27 cellular contexts compared by ENCODE assay signal in genomic region chr1:244660595-244660994, GRCh38. TPM values are rescaled to one million over a fixed set of nuclear protein-coding genes. Genes with fewer than 3 reads are reported as not detected.
DNase-seq lines count a peak whose midpoint lies in the region; ATAC-seq, FAIRE-seq and TF ChIP-seq lines count a peak whose summit lies in the region.
"Had no signal": no experiment of that assay in that cellular context is flagged by ENCODE, and none has a peak within 500 bp of the region (broad histone marks: within the 10 kb centered on the region; RNA-seq: fewer than 3 reads in every experiment).

No MANE protein-coding gene starts in this region.

- H3K27me3 ChIP-seq in HepG2 (ENCODE audit: control insufficient read depth in 1 of 2, insufficient read depth in 2 of 2, low read length in 2 of 2) (no peaks in the 10 kb centered on the region), right lobe of liver (no peaks in the 10 kb centered on the region), SU-DHL-6 (ENCODE audit: low read length) (no peaks in the 10 kb centered on the region), K562 (ENCODE audit: control insufficient read depth in 2 of 2, insufficient read depth in 2 of 2, low read length in 2 of 2) (no peaks in the 10 kb centered on the region), thyroid gland (no peaks in the 10 kb centered on the region)
- H3K27me3 ChIP-seq: BLaER1 treated with 17β-estradiol and CSF1 and Interleukin-3, amounts not matched to agents 10 nM and 100 nM had no signal

- H3K4me3 ChIP-seq in HepG2 (replicated peaks in 1 of 3; ENCODE audit: insufficient read depth in 1 of 3, low read depth in 2 of 3, low read length in 3 of 3) (no peak overlapping the region), right lobe of liver (no peak overlapping the region), SU-DHL-6 (ENCODE audit: insufficient read depth, low read length, poor library complexity, severe bottlenecking) (no peak overlapping the region), K562 (no peak overlapping the region), thyroid gland (replicated peaks in 1 of 3) (no peak overlapping the region)
- H3K4me3 ChIP-seq: A549; BLaER1 treated with 17β-estradiol and CSF1 and Interleukin-3, amounts not matched to agents 10 nM and 100 nM; GM12878 had no signal

- H2AFZ ChIP-seq in HepG2 (ENCODE audit: low read length): no peak overlapping the region
- no peak overlapping the region for H2AFZ ChIP-seq in SU-DHL-6 (ENCODE audit: low read depth, low read length, severe bottlenecking)
- H2AFZ ChIP-seq in K562 (ENCODE audit: low read depth, low read length): no peak overlapping the region

- H3K79me2 ChIP-seq in HepG2 (ENCODE audit: insufficient read depth, low read length) (peaks cover 78% of the 10 kb centered on the region), SU-DHL-6 (ENCODE audit: insufficient read depth, low read length) (peaks cover 93% of the 10 kb centered on the region), K562 (ENCODE audit: control insufficient read depth, insufficient read depth, low read length) (peaks cover 86% of the 10 kb centered on the region)

- BruUV-seq in HepG2 (replicated peaks; lab: Mats Ljungman, UMichigan): no TSS peak
- no TSS peak for BruUV-seq in K562 (replicated peaks; lab: Mats Ljungman, UMichigan)

- TF ChIP-seq CTCF in HepG2 (CRISPR knock-in tag; IDR thresholded peaks at IDR 0.05): no peak
- no peak for TF ChIP-seq CTCF in right lobe of liver (IDR thresholded peaks at IDR 0.05)
- TF ChIP-seq CTCF in SU-DHL-6 (IDR thresholded peaks at IDR 0.05; ENCODE audit: insufficient read depth, low read length, poor library complexity, severe bottlenecking): no peak
- no peak for TF ChIP-seq CTCF in K562 (IDR thresholded peaks at IDR 0.05 in 2 of 3, conservative IDR thresholded peaks at IDR 0.05 in 1 of 3; ENCODE audit: insufficient read depth in 2 of 3, low read depth in 1 of 3, low read length in 3 of 3)
- no peak for TF ChIP-seq CTCF in thyroid gland (IDR thresholded peaks at IDR 0.05)

- ATAC-seq in HepG2: no peak
- no peak for ATAC-seq in right lobe of liver
- no peak for ATAC-seq in K562
- ATAC-seq: A549; CD8-positive, alpha-beta T cell; GM12878 had no signal

- TF ChIP-seq POLR2A in HepG2 (IDR thresholded peaks at IDR 0.05; ENCODE audit: insufficient read depth in 1 of 2, low read depth in 2 of 2, low read length in 2 of 2) (no peak), right lobe of liver (IDR thresholded peaks at IDR 0.05) (no peak), K562 (conservative IDR thresholded peaks at IDR 0.05) (no peak), thyroid gland (IDR thresholded peaks at IDR 0.05) (no peak)

- H3F3A ChIP-seq in SU-DHL-6 (ENCODE audit: insufficient read depth): peaks cover 83% of the 10 kb centered on the region

- CTCF ChIA-PET in HepG2 (lab: Yijun Ruan, JAX; ENCODE audit: low intra/inter-chr PET ratio, low total read pairs): no interaction called here
- CTCF ChIA-PET in K562 (lab: Yijun Ruan, JAX; ENCODE audit: low intra/inter-chr PET ratio): no interaction called here

- 98% methylated on average over 3 of the region's 3 CpGs for WGBS in HepG2 (ENCODE audit: low lambda C conversion rate)
- 96% methylated on average over 3 of the region's 3 CpGs for WGBS in right lobe of liver (ENCODE audit: insufficient coverage, low coverage, low lambda C conversion rate, missing lambda C conversion rate)
- WGBS in K562 (ENCODE audit: insufficient coverage, low coverage, missing lambda C conversion rate): 97% methylated on average over 3 of the region's 3 CpGs
- 96 to 97% methylated on average over 3 of the region's 3 CpGs for WGBS in thyroid gland, 2 donors

- H3K4me2 ChIP-seq in HepG2 (ENCODE audit: low read depth, low read length) (no peak overlapping the region), SU-DHL-6 (ENCODE audit: low read depth, low read length, poor library complexity, severe bottlenecking) (no peak overlapping the region), K562 (ENCODE audit: insufficient read depth, low read length) (no peak overlapping the region)
- H3K4me2 ChIP-seq: A549; BLaER1 treated with 17β-estradiol and CSF1 and Interleukin-3, amounts not matched to agents 10 nM and 100 nM had no signal

- in situ Hi-C loops in HepG2 (cut with HindIII; ENCODE audit: extremely low pct_ligation_motif_present, low pct_unique_long_range_greater_than_20kb): no loop called here
- in situ Hi-C loops in K562 (cut with MboI): no loop called here

- intact Hi-C loops in HepG2 (cut with micrococcal nuclease; ENCODE audit: unreplicated experiment) (no loop called here), right lobe of liver (cut with DNase I) (no loop called here), K562 (cut with micrococcal nuclease) (no loop called here), thyroid gland (cut with DNase I) (no loop called here)

- H3K27ac ChIP-seq in HepG2 (ENCODE audit: extremely low read length, insufficient read depth, low read length) (no peak overlapping the region), right lobe of liver (no peak overlapping the region), SU-DHL-6 (ENCODE audit: low read depth, low read length) (peak overlapping the region; percentile 11; the same call in 1 of the 2 replicates), K562 (ENCODE audit: extremely low read depth, low read depth, low read length) (no peak overlapping the region), thyroid gland (peak overlapping the region in 2 of 3 donors; percentile 85 to 91)
- H3K27ac ChIP-seq: 22Rv1; A549; BLaER1 treated with 17β-estradiol and CSF1 and Interleukin-3, amounts not matched to agents 10 nM and 100 nM; C4-2B had no signal

- DNase-seq in HepG2 (ENCODE audit: low spot score) (no peak), right lobe of liver (no peak), K562 (ENCODE audit: extremely low read depth in 1 of 4, low spot score in 3 of 4) (no peak), thyroid gland (no peak), NCI-H1048 (lab: John Stamatoyannopoulos, UW) (no peak), KG1 (lab: John Stamatoyannopoulos, UW) (no peak), iPS-NIHi7 (ENCODE audit: extremely low spot score) (no peak)
- DNase-seq: AML-193; Caco-2; Calu3; CD4-positive, alpha-beta T cell; CD8-positive, alpha-beta T cell; DMS 273 treated with DMSO at 0.1 percent for 48 hours; DMS153; DMS53; DMS79; DND-41; EL; GDM1 had no signal

- TF ChIP-seq EP300 in HepG2 (IDR thresholded peaks at IDR 0.05; ENCODE audit: low read depth in 2 of 2, low read length in 2 of 2): no peak
- no peak for TF ChIP-seq EP300 in HepG2 (CRISPR knock-in tag; IDR thresholded peaks at IDR 0.05; ENCODE audit: borderline replicate concordance)
- no peak for TF ChIP-seq EP300 in K562 (IDR thresholded peaks at IDR 0.05; ENCODE audit: low read length)

- no peaks in the 10 kb centered on the region for H3K9me1 ChIP-seq in K562 (ENCODE audit: control insufficient read depth, insufficient read depth, low read length)

- 0 out of 2 replicates have a peak, but pooled peaks cover 3% of the 10 kb centered on the region for H4K20me1 ChIP-seq in HepG2 (ENCODE audit: insufficient read depth, low read length)
- H4K20me1 ChIP-seq in SU-DHL-6 (ENCODE audit: low read depth, low read length): peaks cover 9% of the 10 kb centered on the region; the same call in 1 of the 2 replicates
- peaks cover 13% of the 10 kb centered on the region; the same call in 1 of the 2 replicates for H4K20me1 ChIP-seq in K562 (replicated peaks; ENCODE audit: control insufficient read depth, insufficient read depth, low read length)

- H3K9me2 ChIP-seq in SU-DHL-6 (replicated peaks; ENCODE audit: insufficient read depth, low read length): no peaks in the 10 kb centered on the region

- H3K36me3 ChIP-seq in HepG2 (replicated peaks in 1 of 2; ENCODE audit: control insufficient read depth in 1 of 2, insufficient read depth in 2 of 2, low read length in 2 of 2): peaks cover 2 to 9% of the 10 kb centered on the region in 2 experiments; a peak in 2 of 5 replicates
- H3K36me3 ChIP-seq in right lobe of liver: no peaks in the 10 kb centered on the region
- peaks cover 48% of the 10 kb centered on the region for H3K36me3 ChIP-seq in SU-DHL-6 (ENCODE audit: low read length)
- H3K36me3 ChIP-seq in K562 (ENCODE audit: control insufficient read depth, insufficient read depth, low read length): peaks cover 40% of the 10 kb centered on the region
- no peaks in the 10 kb centered on the region for H3K36me3 ChIP-seq in thyroid gland

- TF ChIP-seq RAD21 in HepG2 (CRISPR knock-in tag; IDR thresholded peaks at IDR 0.05): no peak
- no peak for TF ChIP-seq RAD21 in K562 (CRISPR knock-in tag; conservative IDR thresholded peaks at IDR 0.05 in 1 of 2, IDR thresholded peaks at IDR 0.05 in 1 of 2)

- H3K9me3 ChIP-seq in HepG2 (ENCODE audit: low read length) (no peaks in the 10 kb centered on the region), right lobe of liver (no peaks in the 10 kb centered on the region), SU-DHL-6 (ENCODE audit: insufficient read depth, low read length) (no peaks in the 10 kb centered on the region), K562 (replicated peaks; ENCODE audit: control insufficient read depth, insufficient read depth, low read depth, low read length) (no peaks in the 10 kb centered on the region), thyroid gland (no peaks in the 10 kb centered on the region)

- H3K9ac ChIP-seq in HepG2 (ENCODE audit: insufficient read depth, low read depth, low read length): no peak overlapping the region
- H3K9ac ChIP-seq in SU-DHL-6 (ENCODE audit: low read length): no peak overlapping the region
- H3K9ac ChIP-seq in K562 (ENCODE audit: insufficient read depth in 1 of 2, low read depth in 2 of 2, low read length in 2 of 2): no peak overlapping the region
- H3K9ac ChIP-seq: BLaER1 treated with 17β-estradiol and CSF1 and Interleukin-3, amounts not matched to agents 10 nM and 100 nM had no signal

- FAIRE-seq in HepG2 (lab: Jason Lieb, UNC) (no peak), K562 (lab: Jason Lieb, UNC) (no peak)
- FAIRE-seq: A549, GM12878, GM12892, GM18507 had no signal

- H3K4me1 ChIP-seq in HepG2 (ENCODE audit: insufficient read depth, low read length): peaks cover 44% of the 10 kb centered on the region
- H3K4me1 ChIP-seq in right lobe of liver: peaks cover 0 to 15% (median 5%) of the 10 kb centered on the region in 4 donors
- peaks cover 4 to 25% of the 10 kb centered on the region in 2 experiments; a peak in 4 of 5 replicates for H3K4me1 ChIP-seq in K562 (replicated peaks in 1 of 2; ENCODE audit: control insufficient read depth in 2 of 2, insufficient read depth in 2 of 2, low read length in 2 of 2)
- H3K4me1 ChIP-seq in thyroid gland: peaks cover 53 to 56% of the 10 kb centered on the region in 2 donors

- POLR2A ChIA-PET in HepG2 (lab: Yijun Ruan, JAX) (no interaction called here), K562 (lab: Yijun Ruan, JAX) (no interaction called here)

RNA-seq across cellular contexts. Expression of gene DESI2, which starts 7.7 kb away (rescaled TPM):
- 42.2 and 62.0 TPM in 2 replicates for total RNA-seq in HepG2 (2016; rRNA removed; fragmentation: Illumina TruSeq; extraction: Trizol)
- total RNA-seq in HepG2 (2016; cell fraction: cytosol; rRNA removed; fragmentation: Illumina TruSeq; extraction: Trizol; ENCODE audit: low read depth): 11.7 and 12.7 TPM in 2 replicates
- total RNA-seq in HepG2 (2016; cell fraction: insoluble cytoplasmic fraction; rRNA removed; fragmentation: Illumina TruSeq; extraction: Trizol): 44.8 and 60.2 TPM in 2 replicates
- total RNA-seq in HepG2 (2016; cell fraction: membrane; rRNA removed; fragmentation: Illumina TruSeq; extraction: Trizol): 54.1 and 54.6 TPM in 2 replicates
- 28.8 and 30.7 TPM in 2 replicates for total RNA-seq in HepG2 (2016; cell fraction: nucleus; rRNA removed; fragmentation: Illumina TruSeq; extraction: Trizol)
- 18.6 and 23.1 TPM in 2 replicates for polyA plus RNA-seq in HepG2 (2011; rRNA removed)
- polyA plus RNA-seq in HepG2 (2011; cell fraction: cytosol; rRNA removed): 12.6 and 15.7 TPM in 2 replicates
- polyA plus RNA-seq in HepG2 (2011; cell fraction: nucleus; rRNA removed): 13.1 and 14.0 TPM in 2 replicates
- polyA plus RNA-seq in HepG2 (2012): 20.9 and 26.0 TPM in 2 replicates
- 10.7 and 11.8 TPM in 2 replicates for polyA plus RNA-seq in HepG2 (2016; cell fraction: cytosol; fragmentation: Illumina TruSeq; extraction: Trizol; ENCODE audit: low read depth)
- polyA plus RNA-seq in HepG2 (2016; cell fraction: insoluble cytoplasmic fraction; fragmentation: Illumina TruSeq; extraction: Trizol; ENCODE audit: low read depth): 46.8 and 48.5 TPM in 2 replicates
- polyA plus RNA-seq in HepG2 (2016; cell fraction: membrane; fragmentation: Illumina TruSeq; extraction: Trizol; ENCODE audit: low read depth): 33.3 and 35.0 TPM in 2 replicates
- polyA plus RNA-seq in HepG2 (2016; cell fraction: nucleus; fragmentation: Illumina TruSeq; extraction: Trizol; ENCODE audit: insufficient read depth, low read depth): 30.2 and 30.6 TPM in 2 replicates
- 29.7 and 33.1 TPM in 2 replicates for polyA minus RNA-seq in HepG2 (2011; rRNA and poly(A)+ RNA removed; ENCODE audit: low replicate concordance)
- 27.0 and 27.9 TPM in 2 replicates for polyA minus RNA-seq in HepG2 (2011; cell fraction: cytosol; rRNA and poly(A)+ RNA removed)
- polyA minus RNA-seq in HepG2 (2011; cell fraction: nucleus; rRNA and poly(A)+ RNA removed): 35.4 and 40.3 TPM in 2 replicates
- 10 to 100 TPM in 3 of 6 experiments, 1 to 10 TPM in 3; 7.0 to 14.2 (median 9.9) TPM for total RNA-seq in right lobe of liver
- 17.0 and 36.5 TPM in 2 replicates for total RNA-seq in K562 (2011; cell fraction: chromatin; rRNA removed; ENCODE audit: low replicate concordance)
- 17.3 and 26.5 TPM in 2 replicates for total RNA-seq in K562 (2011; cell fraction: nucleolus; rRNA removed)
- total RNA-seq in K562 (2011; cell fraction: nucleoplasm; rRNA removed): 29.8 and 42.3 TPM in 2 replicates
- 40.8 TPM in 2 replicates for total RNA-seq in K562 (2014; rRNA removed)
- total RNA-seq in K562 (2014; rRNA removed; fragmentation: Illumina TruSeq; extraction: Trizol): 56.9 and 60.6 TPM in 2 replicates
- 52.4 and 59.4 TPM in 2 replicates for total RNA-seq in K562 (2015; rRNA removed; fragmentation: Illumina TruSeq; extraction: Trizol)
- total RNA-seq in K562 (2021): 42.3 and 43.9 TPM in 2 replicates
- polyA plus RNA-seq in K562 (2011; rRNA removed): 36.6 and 38.4 TPM in 2 replicates
- polyA plus RNA-seq in K562 (2011; cell fraction: cytosol; rRNA removed): 15.0 and 26.2 TPM in 2 replicates
- polyA plus RNA-seq in K562 (2011; cell fraction: nucleus; rRNA removed): 19.6 and 27.0 TPM in 2 replicates
- polyA plus RNA-seq in K562 (2012): 21.9 and 29.7 TPM in 2 replicates
- polyA plus RNA-seq in K562 (2014; fragmentation: Illumina TruSeq; extraction: Trizol): 33.6 and 37.8 TPM in 2 replicates
- polyA plus RNA-seq in K562 (2014; fragmentation: Nextera tagmentation; extraction: Ambion mirVana): 10 to 100 TPM; 17.4 to 20.4 TPM
- polyA plus RNA-seq in K562 (2014; rRNA removed): 26.1 and 26.9 TPM in 2 replicates
- 55.3 and 64.0 TPM in 2 replicates for polyA minus RNA-seq in K562 (2011; rRNA and poly(A)+ RNA removed)
- polyA minus RNA-seq in K562 (2011; cell fraction: cytosol; rRNA and poly(A)+ RNA removed): 21.1 and 24.8 TPM in 2 replicates
- polyA minus RNA-seq in K562 (2011; cell fraction: nucleus; rRNA and poly(A)+ RNA removed): 25.3 and 40.5 TPM in 2 replicates
- 10 to 100 TPM; 49.5 to 71.2 (median 57.5) TPM for total RNA-seq in thyroid gland

Comparison
In these comparisons a context has a peak if more than half of its experiments do, and no peak if none do; other contexts are left out.
1. H3K27ac ChIP-seq: peak in SU-DHL-6 (single experiment) and thyroid gland (2 of 3); none in HepG2 (single experiment), right lobe of liver (0 of 3) and K562 (single experiment).